Comparison of ENCODE assay signal across 26 cellular contexts in genomic region chr7:40749877-40750276, GRCh38.
DNase-seq lines count a peak whose midpoint lies in the region; ATAC-seq, FAIRE-seq and TF ChIP-seq lines count a peak whose summit lies in the region.
"Had no signal": no experiment of that assay in that cellular context is flagged by ENCODE, and none has a peak within 500 bp of the region (broad histone marks: within the 10 kb centered on the region; RNA-seq: fewer than 3 reads in every experiment).

No MANE protein-coding gene starts in this region.

- peak; percentile 41 for DNase-seq in AG08395 (ENCODE audit: low spot score)
- DNase-seq in IMR-90: peak; percentile 48
- peak; percentile 76 for DNase-seq in astrocyte of the hippocampus (ENCODE audit: low read depth, low spot score)
- peak; percentile 68 for DNase-seq in myocyte (ENCODE audit: low read depth)
- no peak for DNase-seq in NCI-H1694 treated with DMSO at 0.1 percent for 48 hours (lab: John Stamatoyannopoulos, UW)
- no peak for DNase-seq in GM12891 (ENCODE audit: insufficient read length, low spot score)
- no peak for DNase-seq in NOMO-1 (lab: John Stamatoyannopoulos, UW; ENCODE audit: unreplicated experiment in 2 of 2)
- DNase-seq: activated CD4-positive, alpha-beta memory T cell treated with anti-CD3 and anti-CD28 coated beads, Interleukin-2, amount 10 ng/mL, durations not matched to agents 7 days and 5 days; activated naive CD4-positive, alpha-beta T cell treated with anti-CD3 and anti-CD28 coated beads, Interleukin-2, amount 50 U/mL, for 16 hours; activated T-cell treated with anti-CD3 and anti-CD28 coated beads, Interleukin-2, amount 50 U/mL, for 24 hours; CD4-positive, CD25-positive, alpha-beta regulatory T cell; heart right ventricle; naive thymus-derived CD4-positive, alpha-beta T cell; NCI-H2081 treated with DMSO at 0.1 percent for 48 hours; NCI-H510A treated with DMSO at 0.1 percent for 48 hours; spleen; thyroid gland; WERI-Rb-1 had no signal

- no peak overlapping the region for H3K23ac ChIP-seq in IMR-90 (ENCODE audit: low read depth, low read length)

- H3K36me3 ChIP-seq in IMR-90 (ENCODE audit: control insufficient read depth, insufficient read depth, low read length): no peaks in the 10 kb centered on the region
- H3K36me3 ChIP-seq: heart right ventricle, spleen, thyroid gland, WERI-Rb-1 had no signal

- H3K9me1 ChIP-seq in IMR-90 (ENCODE audit: insufficient read depth, low read length): no peaks in the 10 kb centered on the region

- H2AK5ac ChIP-seq in IMR-90 (ENCODE audit: low read depth, low read length): no peak overlapping the region

- intact Hi-C loops in IMR-90 (cut with micrococcal nuclease): no loop called here

- peak; percentile 70 for ATAC-seq in IMR-90 (ENCODE audit: low read depth)
- ATAC-seq in GM21528 (IDR thresholded peaks at IDR 0.05; ENCODE audit: low FRiP score, unreplicated experiment): no peak
- ATAC-seq: A549; esophagus mucosa; HCT116; heart right ventricle; naive thymus-derived CD4-positive, alpha-beta T cell; Right ventricle myocardium inferior had no signal

- no peak overlapping the region for H3K4ac ChIP-seq in IMR-90 (ENCODE audit: low read depth, low read length)

- H2AK9ac ChIP-seq in IMR-90 (replicated peaks; ENCODE audit: low read depth, low read length, poor library complexity): no peak overlapping the region

- no peaks in the 10 kb centered on the region for H4K20me1 ChIP-seq in IMR-90 (ENCODE audit: insufficient read depth, low read length)

- no peak overlapping the region for H3K27ac ChIP-seq in IMR-90 (ENCODE audit: insufficient read depth, low read length)
- H3K27ac ChIP-seq: A549, heart right ventricle, spleen, thyroid gland, WERI-Rb-1 had no signal

- H3K4me3 ChIP-seq in IMR-90 (ENCODE audit: insufficient read depth, low read depth, low read length): no peak overlapping the region
- H3K4me3 ChIP-seq: A549, heart right ventricle, spleen, thyroid gland had no signal

- H3K27me3 ChIP-seq in IMR-90 (ENCODE audit: control insufficient read depth, insufficient read depth, low read length): no peaks in the 10 kb centered on the region
- H3K27me3 ChIP-seq: heart right ventricle, spleen, thyroid gland had no signal

- CTCF ChIA-PET in IMR-90 (lab: Yijun Ruan, JAX): interaction anchor here (0.7 to 1.0 kb wide), 2 partner anchors 304 to 517 kb away, joined by 4 read pairs; no protein-coding TSS in a partner anchor

- no peak overlapping the region for H4K8ac ChIP-seq in IMR-90 (ENCODE audit: low read depth in 2 of 2, low read length in 2 of 2)

- no peak for TF ChIP-seq RAD21 in IMR-90 (IDR thresholded peaks at IDR 0.05; ENCODE audit: low read length)

- H2BK120ac ChIP-seq in IMR-90 (ENCODE audit: low read depth, low read length): no peak overlapping the region

- H2BK5ac ChIP-seq in IMR-90 (ENCODE audit: low read depth, low read length, poor library complexity, severe bottlenecking): no peak overlapping the region

- no peak overlapping the region for H2AFZ ChIP-seq in IMR-90 (replicated peaks; ENCODE audit: low read length, poor library complexity)

- no peak for FAIRE-seq in GM12891 (lab: Jason Lieb, UNC)
- FAIRE-seq: A549, bronchial epithelial cell, GM19239, islet of Langerhans had no signal

- dilution Hi-C loops in IMR-90 (cut with HindIII; ENCODE audit: low sequenced_read_pairs, unreplicated experiment): no loop called here

- H3K9ac ChIP-seq in IMR-90 (ENCODE audit: low read depth, low read length): no peak overlapping the region

- H4K5ac ChIP-seq in IMR-90 (ENCODE audit: low read depth, low read length): no peak overlapping the region

- TF ChIP-seq CTCF in IMR-90 (conservative IDR thresholded peaks at IDR 0.05; ENCODE audit: low read depth, low read length): no peak

- POLR2A ChIA-PET in IMR-90 (lab: Charles Lee; ENCODE audit: unreplicated experiment): interaction anchor here (0.5 kb wide), 1 partner anchor 995 kb away, joined by 3 read pairs; no protein-coding TSS in a partner anchor

- no TSS peak for BruUV-seq in IMR-90 (replicated peaks; lab: Mats Ljungman, UMichigan)

- no peak overlapping the region for H3K18ac ChIP-seq in IMR-90 (ENCODE audit: low read depth, low read length)

- H3K14ac ChIP-seq in IMR-90 (replicated peaks; ENCODE audit: low read depth, low read length): 0 out of 2 replicates have a peak overlapping the region, but pooled peaks have one; percentile 10

- peaks cover 2% of the 10 kb centered on the region for H3K4me1 ChIP-seq in IMR-90 (ENCODE audit: control insufficient read depth, insufficient read depth, low read length)
- H3K4me1 ChIP-seq: A549, heart right ventricle, spleen, thyroid gland had no signal

- 80% methylated on average over 1 of the region's 5 CpGs; no CpG with 5 or more reads in 1 of the 2 experiments for WGBS in IMR-90 (ENCODE audit: extremely low coverage in 2 of 2, insufficient read length in 1 of 2), 2 experiments

- no peak overlapping the region for H3K56ac ChIP-seq in IMR-90 (ENCODE audit: extremely low read depth, insufficient read depth, low read length)

- no peak overlapping the region for H2BK15ac ChIP-seq in IMR-90 (ENCODE audit: low read depth, low read length)

- no peaks in the 10 kb centered on the region for H3K79me1 ChIP-seq in IMR-90 (ENCODE audit: low read depth in 1 of 2, low read length in 2 of 2)

- no peak overlapping the region for H2BK20ac ChIP-seq in IMR-90 (ENCODE audit: low read depth, low read length)

- in situ Hi-C loops in IMR-90 (cut with MboI; ENCODE audit: low sequenced_read_pairs): no loop called here

- no peak overlapping the region for H3K4me2 ChIP-seq in IMR-90 (ENCODE audit: low read depth, low read length)
- H3K4me2 ChIP-seq: A549 had no signal

- TF ChIP-seq POLR2A in IMR-90 (IDR thresholded peaks at IDR 0.05; ENCODE audit: low read depth, low read length) (no peak), GM12891 (IDR thresholded peaks at IDR 0.05; ENCODE audit: low read depth, low read length) (no peak)

- H3K9me3 ChIP-seq in IMR-90 (ENCODE audit: control insufficient read depth, insufficient read depth, low read length): no peaks in the 10 kb centered on the region
- H3K9me3 ChIP-seq: A549, heart right ventricle, spleen, thyroid gland had no signal

- H4K91ac ChIP-seq in IMR-90 (ENCODE audit: insufficient read depth, low read depth, low read length): no peak overlapping the region

TF ChIP-seq in IMR-90, 13 proteins besides CTCF, POLR2A, EP300 and RAD21 (continues in another document):
- TF ChIP-seq MAZ (IDR thresholded peaks at IDR 0.05; ENCODE audit: borderline replicate concordance, low read depth, low read length): no peak
- no peak for TF ChIP-seq CEBPB (IDR thresholded peaks at IDR 0.05; ENCODE audit: low read depth, low read length)
- TF ChIP-seq USF2 (IDR thresholded peaks at IDR 0.05; ENCODE audit: low read depth, low read length): no peak
- no peak for TF ChIP-seq SMC3 (IDR thresholded peaks at IDR 0.05; ENCODE audit: low read depth, low read length)
- TF ChIP-seq MAFK (IDR thresholded peaks at IDR 0.05; ENCODE audit: low read depth, low read length): no peak
- no peak for TF ChIP-seq RFX5 (IDR thresholded peaks at IDR 0.05; ENCODE audit: low read depth, low read length)
- TF ChIP-seq MXI1 (IDR thresholded peaks at IDR 0.05; ENCODE audit: borderline replicate concordance, low read depth, low read length): no peak
- TF ChIP-seq ELK1 (IDR thresholded peaks at IDR 0.05; ENCODE audit: borderline replicate concordance, low read depth, low read length): no peak

TF ChIP-seq in GM12891, 5 proteins besides CTCF, POLR2A, EP300 and RAD21:
- TF ChIP-seq POLR2AphosphoS5 (IDR thresholded peaks at IDR 0.05; ENCODE audit: low read depth, low read length) (no peak), PAX5 (IDR thresholded peaks at IDR 0.05; ENCODE audit: insufficient read depth, low read length, severe bottlenecking) (no peak), TAF1 (IDR thresholded peaks at IDR 0.05; ENCODE audit: low read depth, low read length) (no peak)

Comparison
In these comparisons a context has a peak if more than half of its experiments do, and no peak if none do; other contexts are left out.
1. DNase-seq: peak in AG08395 (single experiment), IMR-90 (single experiment), astrocyte of the hippocampus (single experiment) and myocyte (single experiment); none in NCI-H1694 treated with DMSO at 0.1 percent for 48 hours (single experiment), GM12891 (single experiment) and NOMO-1 (0 of 2).